In genomic region chr13:47218611-47219010, GRCh38 we compare ENCODE assay signal across 36 cellular contexts.
"Had no signal": no experiment of that assay in that cellular context is flagged by ENCODE, and none has a peak within 500 bp of the region (broad histone marks: within the 10 kb centered on the region; RNA-seq: fewer than 3 reads in every experiment).

No MANE protein-coding gene starts in this region.

- H3K4me3 ChIP-seq: adrenal gland, body of pancreas, breast epithelium, cardiac muscle cell had no signal

- DNase-seq: activated B cell treated with CpG ODN at 0.5 μM for 24 hours; activated CD4-positive, alpha-beta memory T cell treated with anti-CD3 and anti-CD28 coated beads for 36 hours; activated CD4-positive, alpha-beta T cell treated with anti-CD3 and anti-CD28 coated beads for 4 hours; activated CD4-positive, alpha-beta T cell treated with anti-CD3 and anti-CD28 coated beads, Interleukin-2, amount 10 ng/mL, durations not matched to agents 24 days and 14 days; activated CD4-positive, alpha-beta T cell treated with anti-CD3 and anti-CD28 coated beads, Interleukin-2, amount 50 U/mL, for 1 hour; activated CD4-positive, alpha-beta T cell treated with anti-CD3 and anti-CD28 coated beads, Interleukin-2, amount 50 U/mL, for 4 hours; activated CD4-positive, CD25-positive, alpha-beta regulatory T cell treated with anti-CD3 and anti-CD28 coated beads, Interleukin-2, amount 50 U/mL, for 72 hours; activated CD8-positive, alpha-beta memory T cell treated with anti-CD3 and anti-CD28 coated beads, Interleukin-2, amount 50 U/mL, for 4 hours; activated CD8-positive, alpha-beta T cell treated with anti-CD3 and anti-CD28 coated beads for 36 hours; activated effector memory CD4-positive, alpha-beta T cell treated with anti-CD3 and anti-CD28 coated beads, Interleukin-2, amount 50 U/mL, for 16 hours; activated gamma-delta T cell treated with Interleukin-2 at 50 U/mL for 16 hours; activated naive CD4-positive, alpha-beta T cell; activated naive CD4-positive, alpha-beta T cell treated with anti-CD3 and anti-CD28 coated beads for 36 hours; activated naive CD4-positive, alpha-beta T cell treated with anti-CD3 and anti-CD28 coated beads, Interleukin-2, amount 50 U/mL, for 16 hours; activated naive CD8-positive, alpha-beta T cell treated with anti-CD3 and anti-CD28 coated beads for 36 hours; activated T-cell treated with anti-CD3 and anti-CD28 coated beads for 4 hours; activated T-cell treated with anti-CD3 and anti-CD28 coated beads, Interleukin-2, amount 50 U/mL, for 1 hour; activated T-cell treated with anti-CD3 and anti-CD28 coated beads, Interleukin-2, amount 50 U/mL, for 4 hours; activated T-cell treated with anti-CD3 and anti-CD28 coated beads, Interleukin-2, amount 50 U/mL, for 72 hours; adrenal gland; amniotic stem cell; aorta; body of pancreas; brain microvascular endothelial cell; caudate nucleus; cerebellar nuclear complex; T-helper 1 cell; T-helper 2 cell; T-helper 9 cell had no signal

- H3K27ac ChIP-seq: adrenal gland, body of pancreas, brain microvascular endothelial cell, breast epithelium, cardiac muscle cell, VCaP had no signal

- ATAC-seq: activated CD8-positive, alpha-beta T cell treated with anti-CD3 and anti-CD28 coated beads for 36 hours; activated naive CD4-positive, alpha-beta T cell treated with anti-CD3 and anti-CD28 coated beads, Interleukin-2, amount 50 U/mL, for 72 hours; activated T-cell treated with anti-CD3 and anti-CD28 coated beads, Interleukin-2, amount 50 U/mL, for 4 hours; activated T-cell treated with anti-CD3 and anti-CD28 coated beads, Interleukin-2, amount 50 U/mL, for 72 hours; activated T-helper 17 cell treated with anti-CD3 and anti-CD28 coated beads, Interleukin-2, amount 50 U/mL, for 72 hours; body of pancreas had no signal

- H3K36me3 ChIP-seq: adrenal gland, brain microvascular endothelial cell, breast epithelium, cardiac muscle cell had no signal

- H3K27me3 ChIP-seq: adrenal gland, body of pancreas, brain microvascular endothelial cell, breast epithelium, cardiac muscle cell had no signal

- FAIRE-seq: astrocyte, TTC549 had no signal

- H3K4me1 ChIP-seq: adrenal gland, body of pancreas, breast epithelium had no signal

- H3K9me3 ChIP-seq: adrenal gland, body of pancreas, breast epithelium had no signal
